28 cellular contexts compared by ENCODE assay signal in the genomic region with DNA sequence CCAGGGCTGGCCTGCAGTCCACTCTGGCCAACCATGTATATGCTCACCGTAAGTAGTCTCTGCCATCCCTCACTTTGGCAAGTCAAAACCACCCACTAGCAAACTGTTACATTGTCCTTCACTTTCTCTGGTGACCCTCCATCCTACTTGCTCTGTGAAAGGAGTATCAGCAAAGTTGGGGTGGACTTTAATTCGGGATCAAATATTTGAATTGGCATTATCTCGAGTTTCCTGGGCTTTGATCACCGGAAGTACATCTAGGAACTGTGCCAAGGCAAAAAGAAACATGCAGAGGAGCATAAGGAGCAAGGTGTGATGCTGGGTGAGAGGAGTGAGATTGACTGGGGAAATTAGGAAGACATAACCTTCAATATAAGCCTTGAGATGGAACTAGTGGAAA.
DNase-seq lines count a peak whose midpoint lies in the region; ATAC-seq, FAIRE-seq and TF ChIP-seq lines count a peak whose summit lies in the region.
"Had no signal": no experiment of that assay in that cellular context is flagged by ENCODE, and none has a peak within 500 bp of the region (broad histone marks: within the 10 kb centered on the region; RNA-seq: fewer than 3 reads in every experiment).

No MANE protein-coding gene starts in this region.

- H3K9ac ChIP-seq in OCI-LY3 (ENCODE audit: low read length), result no peak overlapping the region
- H3K9ac ChIP-seq: BLaER1 treated with 17β-estradiol and CSF1 and Interleukin-3, amounts not matched to agents 10 nM and 100 nM had no signal

- no peak for TF ChIP-seq CTCF in OCI-LY3 (IDR thresholded peaks at IDR 0.05; ENCODE audit: low read depth, low read length)
- peak; percentile 16 for TF ChIP-seq CTCF in neural crest cell (conservative IDR thresholded peaks at IDR 0.05)
- TF ChIP-seq CTCF in esophagus muscularis mucosa (IDR thresholded peaks at IDR 0.05), result no peak
- no peak for TF ChIP-seq CTCF in progenitor cell of endocrine pancreas (IDR thresholded peaks at IDR 0.05; ENCODE audit: unreplicated experiment)

- no peaks in the 10 kb centered on the region for H3K27me3 ChIP-seq in OCI-LY3 (ENCODE audit: low read depth, low read length)
- no peaks in the 10 kb centered on the region for H3K27me3 ChIP-seq in esophagus muscularis mucosa
- H3K27me3 ChIP-seq: BLaER1 treated with 17β-estradiol and CSF1 and Interleukin-3, amounts not matched to agents 10 nM and 100 nM; Peyer's patch had no signal

- no peak overlapping the region for H3K27ac Mint-ChIP-seq in neural crest cell (ENCODE audit: unreplicated experiment)
- H3K27ac Mint-ChIP-seq in progenitor cell of endocrine pancreas, result no peak overlapping the region
- H3K27ac Mint-ChIP-seq: CD4-positive, alpha-beta memory T cell; GM23338; H9 had no signal

- peak; percentile 37 for ATAC-seq in left colon
- ATAC-seq: GM23338 had no signal

- no peaks in the 10 kb centered on the region for H3K36me3 ChIP-seq in OCI-LY3 (replicated peaks; ENCODE audit: low read depth, low read length)
- no peaks in the 10 kb centered on the region for H3K36me3 ChIP-seq in esophagus muscularis mucosa
- H3K36me3 ChIP-seq: BLaER1 treated with 17β-estradiol and CSF1 and Interleukin-3, amounts not matched to agents 10 nM and 100 nM; Peyer's patch had no signal

- no peak overlapping the region for H3K27ac ChIP-seq in OCI-LY3 (ENCODE audit: low read length)
- no peak overlapping the region for H3K27ac ChIP-seq in esophagus muscularis mucosa (replicated peaks in 1 of 4)
- H3K27ac ChIP-seq: A549; BLaER1 treated with 17β-estradiol and CSF1 and Interleukin-3, amounts not matched to agents 10 nM and 100 nM; Peyer's patch had no signal

- H3K36me3 Mint-ChIP-seq in neural crest cell (ENCODE audit: low read depth), result peaks cover 8% of the 10 kb centered on the region
- H3K36me3 Mint-ChIP-seq in progenitor cell of endocrine pancreas (ENCODE audit: insufficient read depth), result no peaks in the 10 kb centered on the region
- H3K36me3 Mint-ChIP-seq: CD4-positive, alpha-beta memory T cell had no signal

- WGBS in esophagus muscularis mucosa, result 66% methylated on average over 4 of the region's 4 CpGs

- H3K9me3 Mint-ChIP-seq in neural crest cell, result peaks cover 8% of the 10 kb centered on the region
- H3K9me3 Mint-ChIP-seq in progenitor cell of endocrine pancreas (ENCODE audit: low read depth), result peaks cover 8% of the 10 kb centered on the region

- H3K4me1 Mint-ChIP-seq in neural crest cell, result peaks cover 39% of the 10 kb centered on the region
- H3K4me1 Mint-ChIP-seq in progenitor cell of endocrine pancreas (ENCODE audit: low read depth), result peaks cover 28% of the 10 kb centered on the region
- H3K4me1 Mint-ChIP-seq: CD4-positive, alpha-beta memory T cell had no signal

- H3K27me3 Mint-ChIP-seq in neural crest cell (ENCODE audit: low read depth) (no peaks in the 10 kb centered on the region), progenitor cell of endocrine pancreas (no peaks in the 10 kb centered on the region)

- no peaks in the 10 kb centered on the region for H4K20me1 ChIP-seq in OCI-LY3 (ENCODE audit: insufficient read depth, low read length)
- H4K20me1 ChIP-seq: BLaER1 treated with 17β-estradiol and CSF1 and Interleukin-3, amounts not matched to agents 10 nM and 100 nM had no signal

- no peak overlapping the region for H3K4me2 ChIP-seq in OCI-LY3 (ENCODE audit: low read length)
- H3K4me2 ChIP-seq: A549; BLaER1 treated with 17β-estradiol and CSF1 and Interleukin-3, amounts not matched to agents 10 nM and 100 nM; GM23338 had no signal

- no peak for TF ChIP-seq POLR2A in esophagus muscularis mucosa (IDR thresholded peaks at IDR 0.05; ENCODE audit: low read depth)
- no peak for TF ChIP-seq POLR2A in GM12891 (IDR thresholded peaks at IDR 0.05; ENCODE audit: low read depth, low read length)

- FAIRE-seq in GM12891 (lab: Jason Lieb, UNC), result no peak
- FAIRE-seq: A549, GM18507 had no signal

- H3K4me3 Mint-ChIP-seq in neural crest cell (no peak overlapping the region), progenitor cell of endocrine pancreas (ENCODE audit: low read depth) (no peak overlapping the region)
- H3K4me3 Mint-ChIP-seq: CD4-positive, alpha-beta memory T cell; GM23338; H9 had no signal

- H3K9me3 ChIP-seq in OCI-LY3 (ENCODE audit: insufficient read depth, low read length) (no peaks in the 10 kb centered on the region), esophagus muscularis mucosa (no peaks in the 10 kb centered on the region)
- H3K9me3 ChIP-seq: A549, Caco-2, Peyer's patch had no signal

- intact Hi-C loops in left colon (cut with DNase I, micrococcal nuclease), result no loop called here
- intact Hi-C loops in esophagus muscularis mucosa (cut with DNase I), result no loop called here

- no peak for TF ChIP-seq EP300 in esophagus muscularis mucosa (IDR thresholded peaks at IDR 0.05)

- DNase-seq in DMS53 treated with DMSO at 0.1 percent for 48 hours (lab: John Stamatoyannopoulos, UW; ENCODE audit: unreplicated experiment) (peak; percentile 1), left colon (no peak), neural crest cell (ENCODE audit: low read depth, low spot score) (no peak), esophagus muscularis mucosa (ENCODE audit: extremely low spot score) (no peak), SW480 (ENCODE audit: low spot score) (no peak), progenitor cell of endocrine pancreas (ENCODE audit: low spot score, unreplicated experiment) (no peak), GM12891 (ENCODE audit: insufficient read length, low spot score) (no peak)
- DNase-seq: AML-193; Caco-2; CD4-positive, alpha-beta memory T cell; DND-41; H9; Kasumi-1; MV-4-11; NCI-H1105; NCI-H1436 treated with DMSO at 0.1 percent for 48 hours; NCI-H187 treated with DMSO at 0.1 percent for 48 hours; NCI-H2171 treated with DMSO at 0.1 percent for 48 hours; NCI-H345; NCI-H510A treated with DMSO at 0.1 percent for 48 hours; NCI-H774; Peyer's patch; SHP77 treated with DMSO at 0.1 percent for 48 hours had no signal

- H2AFZ ChIP-seq in OCI-LY3 (ENCODE audit: low read depth, low read length), result peak overlapping the region; percentile 27; the same call in 1 of the 2 replicates
- H2AFZ ChIP-seq: GM23338 had no signal

- H3K4me3 ChIP-seq in OCI-LY3 (ENCODE audit: low read length), result no peak overlapping the region
- H3K4me3 ChIP-seq in esophagus muscularis mucosa, result no peak overlapping the region
- H3K4me3 ChIP-seq: A549; BLaER1 treated with 17β-estradiol and CSF1 and Interleukin-3, amounts not matched to agents 10 nM and 100 nM; GM23338; Peyer's patch had no signal

- H3K4me1 ChIP-seq in OCI-LY3 (ENCODE audit: low read length) (peaks cover 8% of the 10 kb centered on the region; the same call in 1 of the 2 replicates), esophagus muscularis mucosa (no peaks in the 10 kb centered on the region)
- H3K4me1 ChIP-seq: A549; BLaER1 treated with 17β-estradiol and CSF1 and Interleukin-3, amounts not matched to agents 10 nM and 100 nM; Peyer's patch had no signal

- no peaks in the 10 kb centered on the region for H3K79me2 ChIP-seq in OCI-LY3 (ENCODE audit: low read length)

TF ChIP-seq in GM12891, 5 proteins besides CTCF, POLR2A, EP300 and RAD21:
- no peak for TF ChIP-seq PAX5 (IDR thresholded peaks at IDR 0.05; ENCODE audit: insufficient read depth, low read length, severe bottlenecking)
- TF ChIP-seq SPI1 (IDR thresholded peaks at IDR 0.05; ENCODE audit: low read depth, low read length), result no peak
- no peak for TF ChIP-seq POU2F2 (IDR thresholded peaks at IDR 0.05; ENCODE audit: low read depth, low read length)
- no peak for TF ChIP-seq POLR2AphosphoS5 (IDR thresholded peaks at IDR 0.05; ENCODE audit: low read depth, low read length)
- TF ChIP-seq TAF1 (IDR thresholded peaks at IDR 0.05; ENCODE audit: low read depth, low read length), result no peak
